In the genomic region with DNA sequence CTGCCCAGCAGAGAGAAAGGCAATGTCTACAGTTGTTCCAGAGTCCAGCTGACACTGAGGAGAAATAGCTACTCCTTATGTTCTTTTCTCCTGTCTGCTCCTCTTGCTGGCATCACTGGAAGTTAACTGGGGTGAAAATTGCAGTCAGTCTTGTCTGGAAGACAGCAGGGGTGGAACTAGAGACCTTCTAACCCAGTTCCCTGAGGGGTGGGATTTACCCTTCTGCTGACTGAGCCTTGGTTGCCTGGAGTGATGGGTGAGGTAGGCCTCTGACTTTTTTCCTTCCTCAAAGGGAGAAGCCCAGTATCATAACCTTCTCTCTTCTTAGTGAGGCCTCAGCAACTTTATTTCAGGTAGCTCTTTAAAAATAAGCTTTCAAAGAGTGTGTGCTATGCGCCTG, we compare ENCODE assay signal across 21 cellular contexts. TPM values are rescaled to one million over a fixed set of nuclear protein-coding genes. Genes with fewer than 3 reads are reported as not detected.
A peak's percentile ranks its signal among the peaks of the same experiment; 100 is the strongest.
DNase-seq lines count a peak whose midpoint lies in the region; ATAC-seq, FAIRE-seq and TF ChIP-seq lines count a peak whose summit lies in the region.
"Had no signal": no experiment of that assay in that cellular context is flagged by ENCODE, and none has a peak within 500 bp of the region (broad histone marks: within the 10 kb centered on the region; RNA-seq: fewer than 3 reads in every experiment).

No MANE protein-coding gene starts in this region.

- H3K4me2 ChIP-seq in H9 (ENCODE audit: insufficient read depth, insufficient read length, low read length) (no peak overlapping the region), astrocyte (ENCODE audit: low read length) (no peak overlapping the region)

- H4K8ac ChIP-seq in H9 (replicated peaks; ENCODE audit: insufficient read length, low read depth, low read length): no peak overlapping the region

- no CpG with 5 or more reads among the region's 1 CpG for WGBS in H9 (ENCODE audit: extremely low coverage, insufficient read length, low lambda C conversion rate)

- H3K36me3 ChIP-seq in CD8-positive, alpha-beta T cell (ENCODE audit: insufficient read depth, low read length): no peaks in the 10 kb centered on the region
- no peaks in the 10 kb centered on the region for H3K36me3 ChIP-seq in astrocyte (ENCODE audit: insufficient read depth, low read length)
- H3K36me3 ChIP-seq in naive thymus-derived CD4-positive, alpha-beta T cell (ENCODE audit: control insufficient read depth in 2 of 3, insufficient read depth in 3 of 3, low read length in 3 of 3): no peaks in the 10 kb centered on the region
- H3K36me3 ChIP-seq: lower lobe of right lung, neutrophil, tibial artery had no signal

- H3K9me3 ChIP-seq in CD8-positive, alpha-beta T cell (ENCODE audit: low read length): no peaks in the 10 kb centered on the region
- H3K9me3 ChIP-seq in H9 (ENCODE audit: control insufficient read depth, low read depth, low read length) (no peaks in the 10 kb centered on the region), astrocyte (ENCODE audit: insufficient read depth, low read depth, low read length) (no peaks in the 10 kb centered on the region)
- H3K9me3 ChIP-seq in naive thymus-derived CD4-positive, alpha-beta T cell (ENCODE audit: control insufficient read depth in 2 of 3, low read length in 3 of 3): no peaks in the 10 kb centered on the region
- H3K9me3 ChIP-seq: lower lobe of right lung, neutrophil, tibial artery had no signal

- H2BK120ac ChIP-seq in H9 (ENCODE audit: low read depth, low read length, poor library complexity, severe bottlenecking): no peak overlapping the region

- no peak overlapping the region for H2AK5ac ChIP-seq in H9 (ENCODE audit: insufficient read length, low read length)

- H2AFZ ChIP-seq in H9 (ENCODE audit: low read length) (no peak overlapping the region), astrocyte (ENCODE audit: low read depth, low read length) (no peak overlapping the region)

- no peak overlapping the region for H3K23ac ChIP-seq in H9 (ENCODE audit: insufficient read length, low read depth, low read length)

- peaks cover 35% of the 10 kb centered on the region for H3K36me3 Mint-ChIP-seq in CD8-positive, alpha-beta T cell
- peaks cover 0 to 12% (median 10%) of the 10 kb centered on the region in 3 experiments; a peak in 2 of 7 replicates for H3K36me3 Mint-ChIP-seq in H9 (ENCODE audit: insufficient read depth in 1 of 3, low read depth in 3 of 3)
- no peaks in the 10 kb centered on the region for H3K36me3 Mint-ChIP-seq in astrocyte (ENCODE audit: low read depth, unreplicated experiment)
- H3K36me3 Mint-ChIP-seq in naive thymus-derived CD4-positive, alpha-beta T cell: peaks cover 0 to 20% (median 13%) of the 10 kb centered on the region in 5 donors

- DNase-seq in CD8-positive, alpha-beta T cell: no peak
- DNase-seq in H9 (no peak), astrocyte (ENCODE audit: low read depth) (no peak), 8988T (no peak), SK-N-DZ (ENCODE audit: low spot score) (no peak), G401 (ENCODE audit: low spot score) (no peak)
- peak in 1 of 9 donors; percentile 19 for DNase-seq in naive thymus-derived CD4-positive, alpha-beta T cell
- DNase-seq: activated naive CD4-positive, alpha-beta T cell treated with anti-CD3 and anti-CD28 coated beads, Interleukin-2, amount 10 ng/mL, durations not matched to agents 7 days and 5 days; C1 segment of cervical spinal cord; caudate nucleus; lower lobe of right lung; NCI-H187; NCI-H524 treated with DMSO at 0.1 percent for 48 hours; OCI-M1; tibial artery had no signal

- H2BK12ac ChIP-seq in H9 (ENCODE audit: insufficient read length, low read depth, low read length): no peak overlapping the region

- no peak overlapping the region for H3K4ac ChIP-seq in H9 (ENCODE audit: low read depth, low read length)

- no peak for FAIRE-seq in astrocyte (lab: Jason Lieb, UNC)
- FAIRE-seq: endothelial cell of umbilical vein, frontal cortex, H54 had no signal

- H3K4me1 Mint-ChIP-seq in CD8-positive, alpha-beta T cell (ENCODE audit: low read depth): peaks cover 41% of the 10 kb centered on the region
- H3K4me1 Mint-ChIP-seq in H9: peaks cover 11 to 15% of the 10 kb centered on the region in 2 experiments
- H3K4me1 Mint-ChIP-seq in astrocyte (ENCODE audit: low read depth, unreplicated experiment): peaks cover 9% of the 10 kb centered on the region
- peaks cover 27 to 74% (median 60%) of the 10 kb centered on the region in 7 donors for H3K4me1 Mint-ChIP-seq in naive thymus-derived CD4-positive, alpha-beta T cell

- no peak overlapping the region for H2BK5ac ChIP-seq in H9 (ENCODE audit: insufficient read length, low read length)

- intact Hi-C loops in CD8-positive, alpha-beta T cell (cut with DNase I, micrococcal nuclease): no loop called here
- intact Hi-C loops in naive thymus-derived CD4-positive, alpha-beta T cell (cut with micrococcal nuclease): loop anchor here in 1 of 2 donors (2.0 kb wide), 1 partner anchor 16 kb away; the partner anchor contains the start of gene ZNF609

- no peak overlapping the region for H3T11ph ChIP-seq in H9 (ENCODE audit: low read length)

- H3K18ac ChIP-seq in H9 (ENCODE audit: insufficient read length, low read depth, low read length): no peak overlapping the region

- H3K56ac ChIP-seq in H9 (ENCODE audit: insufficient read length, low read depth, low read length): no peak overlapping the region

- H3K27ac ChIP-seq in CD8-positive, alpha-beta T cell (ENCODE audit: low read depth, low read length): no peak overlapping the region
- H3K27ac ChIP-seq in H9 (ENCODE audit: insufficient read length, low read depth, low read length): no peak overlapping the region
- H3K27ac ChIP-seq in astrocyte (ENCODE audit: low read depth, low read length): no peak overlapping the region
- peak overlapping the region; percentile 10 for H3K27ac ChIP-seq in naive thymus-derived CD4-positive, alpha-beta T cell (ENCODE audit: low read depth, low read length)
- H3K27ac ChIP-seq: lower lobe of right lung, neutrophil, tibial artery had no signal

- no peaks in the 10 kb centered on the region for H4K20me1 ChIP-seq in H9 (ENCODE audit: control insufficient read depth, insufficient read depth, insufficient read length)
- peaks cover 61% of the 10 kb centered on the region for H4K20me1 ChIP-seq in astrocyte (ENCODE audit: insufficient read depth, low read length)

- peak; percentile 42 for ATAC-seq in CD8-positive, alpha-beta T cell
- peak; percentile 45 for ATAC-seq in naive thymus-derived CD4-positive, alpha-beta T cell
- no peak for ATAC-seq in HG02938 (IDR thresholded peaks at IDR 0.05; ENCODE audit: unreplicated experiment)
- ATAC-seq: lower lobe of right lung, sciatic nerve had no signal

- no peak overlapping the region for H4K91ac ChIP-seq in H9 (ENCODE audit: insufficient read length, low read depth, low read length)

- H2BK15ac ChIP-seq in H9 (ENCODE audit: low read depth, low read length): no peak overlapping the region

- no peaks in the 10 kb centered on the region for H3K9me3 Mint-ChIP-seq in CD8-positive, alpha-beta T cell
- H3K9me3 Mint-ChIP-seq in H9: no peaks in the 10 kb centered on the region
- no peaks in the 10 kb centered on the region for H3K9me3 Mint-ChIP-seq in astrocyte (ENCODE audit: unreplicated experiment)
- no peaks in the 10 kb centered on the region for H3K9me3 Mint-ChIP-seq in naive thymus-derived CD4-positive, alpha-beta T cell
- H3K9me3 Mint-ChIP-seq: activated naive CD4-positive, alpha-beta T cell treated with anti-CD3 and anti-CD28 coated beads, Interleukin-2, amount 10 ng/mL, durations not matched to agents 7 days and 5 days had no signal

- POLR2A ChIA-PET in CD8-positive, alpha-beta T cell (lab: Charles Lee): interaction anchor here (1.3 to 1.6 kb wide), 4 partner anchors 16 to 142 kb away, joined by 3 to 5 read pairs (median 3); partner anchors contain the start of gene ZNF609
- POLR2A ChIA-PET in naive thymus-derived CD4-positive, alpha-beta T cell (lab: Charles Lee): interaction anchor here (1.6 kb wide), 1 partner anchor 15 kb away, joined by 4 read pairs; no protein-coding TSS in a partner anchor

- no peak for TF ChIP-seq CTCF in CD8-positive, alpha-beta T cell (IDR thresholded peaks at IDR 0.05)
- TF ChIP-seq CTCF in H9 (conservative IDR thresholded peaks at IDR 0.05): no peak
- no peak for TF ChIP-seq CTCF in astrocyte (IDR thresholded peaks at IDR 0.05; ENCODE audit: insufficient read depth, low read depth, low read length)

- H3K79me2 ChIP-seq in H9 (ENCODE audit: insufficient read depth, low read length) (peaks cover 2% of the 10 kb centered on the region; the same call in 1 of the 2 replicates), astrocyte (ENCODE audit: insufficient read depth, low read length) (peaks cover 79% of the 10 kb centered on the region)

- peaks cover 8% of the 10 kb centered on the region for H3K79me1 ChIP-seq in H9 (ENCODE audit: insufficient read depth, low read depth, low read length, poor library complexity, severe bottlenecking)

- in situ Hi-C loops in G401 (cut with HindIII; ENCODE audit: low sequenced_read_pairs): no loop called here

- no peak overlapping the region for H3K9ac ChIP-seq in H9 (ENCODE audit: extremely low read depth, insufficient read length, low read length)
- no peak overlapping the region for H3K9ac ChIP-seq in astrocyte (ENCODE audit: low read length)

- H3K4me1 ChIP-seq in CD8-positive, alpha-beta T cell (ENCODE audit: insufficient read depth, low read length): peaks cover 7% of the 10 kb centered on the region
- no peaks in the 10 kb centered on the region; the same call in 1 of the 2 replicates for H3K4me1 ChIP-seq in H9 (ENCODE audit: insufficient read depth, low read length)
- no peaks in the 10 kb centered on the region for H3K4me1 ChIP-seq in astrocyte (ENCODE audit: insufficient read depth, low read length)
- H3K4me1 ChIP-seq in naive thymus-derived CD4-positive, alpha-beta T cell (ENCODE audit: control insufficient read depth in 2 of 2, insufficient read depth in 2 of 2, low read length in 2 of 2): peaks cover 0 to 6% of the 10 kb centered on the region in 2 donors

- no peaks in the 10 kb centered on the region for H3K23me2 ChIP-seq in H9 (ENCODE audit: insufficient read length, low read depth, low read length, poor library complexity, severe bottlenecking)

- H3K4me3 ChIP-seq in CD8-positive, alpha-beta T cell (ENCODE audit: low read depth, low read length): no peak overlapping the region
- H3K4me3 ChIP-seq in astrocyte (ENCODE audit: insufficient read depth, low read depth, low read length): no peak overlapping the region
- no peak overlapping the region for H3K4me3 ChIP-seq in naive thymus-derived CD4-positive, alpha-beta T cell (ENCODE audit: low read length)
- H3K4me3 ChIP-seq: lower lobe of right lung, tibial artery had no signal

- no peak overlapping the region for H2BK20ac ChIP-seq in H9 (ENCODE audit: low read depth, low read length, poor library complexity, severe bottlenecking)

- no peak overlapping the region for H4K5ac ChIP-seq in H9 (ENCODE audit: insufficient read length, low read depth, low read length)

- H3K27me3 ChIP-seq in CD8-positive, alpha-beta T cell (ENCODE audit: insufficient read depth, low read length): no peaks in the 10 kb centered on the region
- H3K27me3 ChIP-seq in H9 (ENCODE audit: insufficient read depth, low read length) (no peaks in the 10 kb centered on the region), astrocyte (ENCODE audit: insufficient read depth, low read length) (no peaks in the 10 kb centered on the region)
- H3K27me3 ChIP-seq in naive thymus-derived CD4-positive, alpha-beta T cell (ENCODE audit: control insufficient read depth in 2 of 2, insufficient read depth in 2 of 2, low read length in 2 of 2): no peaks in the 10 kb centered on the region
- H3K27me3 ChIP-seq: neutrophil, tibial artery had no signal

- CTCF ChIA-PET in CD8-positive, alpha-beta T cell (lab: Charles Lee): interaction anchor here (1.1 to 1.7 kb wide), 2 partner anchors 10 to 18 kb away, joined by 3 to 4 read pairs; no protein-coding TSS in a partner anchor
- CTCF ChIA-PET in naive thymus-derived CD4-positive, alpha-beta T cell (lab: Charles Lee): interaction anchor here (1.1 kb wide), 1 partner anchor 50 kb away, joined by 3 read pairs; no protein-coding TSS in a partner anchor

- H3K4me3 Mint-ChIP-seq in CD8-positive, alpha-beta T cell: peak overlapping the region; percentile 35
- H3K4me3 Mint-ChIP-seq in H9 (no peak overlapping the region; a peak in 1 of 5 replicates), astrocyte (ENCODE audit: unreplicated experiment) (no peak overlapping the region)
- H3K4me3 Mint-ChIP-seq in naive thymus-derived CD4-positive, alpha-beta T cell: peak overlapping the region in 8 of 10 donors; percentile 32 to 57 (median 49)
- H3K4me3 Mint-ChIP-seq: activated naive CD4-positive, alpha-beta T cell treated with anti-CD3 and anti-CD28 coated beads, Interleukin-2, amount 10 ng/mL, durations not matched to agents 7 days and 5 days had no signal

- no peaks in the 10 kb centered on the region for H3K27me3 Mint-ChIP-seq in CD8-positive, alpha-beta T cell (ENCODE audit: low read depth)
- no peaks in the 10 kb centered on the region for H3K27me3 Mint-ChIP-seq in H9 (ENCODE audit: low read depth)
- H3K27me3 Mint-ChIP-seq in astrocyte (ENCODE audit: low read depth, unreplicated experiment): no peaks in the 10 kb centered on the region
- H3K27me3 Mint-ChIP-seq in naive thymus-derived CD4-positive, alpha-beta T cell: no peaks in the 10 kb centered on the region
- H3K27me3 Mint-ChIP-seq: activated naive CD4-positive, alpha-beta T cell treated with anti-CD3 and anti-CD28 coated beads, Interleukin-2, amount 10 ng/mL, durations not matched to agents 7 days and 5 days had no signal

- peak overlapping the region; percentile 84 for H3K27ac Mint-ChIP-seq in CD8-positive, alpha-beta T cell
- H3K27ac Mint-ChIP-seq in H9: peak overlapping the region; percentile 44 to 84 (median 59); a peak in 4 of 7 replicates
- peak overlapping the region; percentile 58 for H3K27ac Mint-ChIP-seq in astrocyte (ENCODE audit: unreplicated experiment)
- H3K27ac Mint-ChIP-seq in naive thymus-derived CD4-positive, alpha-beta T cell: peak overlapping the region; percentile 21 to 90 (median 84)
- H3K27ac Mint-ChIP-seq: activated naive CD4-positive, alpha-beta T cell treated with anti-CD3 and anti-CD28 coated beads, Interleukin-2, amount 10 ng/mL, durations not matched to agents 7 days and 5 days had no signal

- H3K14ac ChIP-seq in H9 (ENCODE audit: insufficient read depth, low read length): no peak overlapping the region

RNA-seq across cellular contexts. Expression of gene ZNF609, which starts 16.2 kb away (rescaled TPM):
- 10 to 100 TPM; 40.1 to 40.7 TPM for total RNA-seq in CD8-positive, alpha-beta T cell
- total RNA-seq in H9 (2021) (38.8 and 45.3 TPM in 2 replicates), astrocyte (38.5 and 40.8 TPM in 2 replicates)
- total RNA-seq in naive thymus-derived CD4-positive, alpha-beta T cell: 10 to 100 TPM; 55.0 to 89.1 (median 78.3) TPM
- polyA plus RNA-seq in naive thymus-derived CD4-positive, alpha-beta T cell: 10 to 100 TPM; 10.1 to 11.7 TPM
- 15.0 and 16.2 TPM in 2 replicates for polyA plus RNA-seq in SK-N-DZ (2014; cell fraction: cytosol; rRNA removed)
- polyA plus RNA-seq in SK-N-DZ (2014; cell fraction: nucleus; rRNA removed): 7.6 and 12.0 TPM in 2 replicates
- total RNA-seq in G401 (2014; rRNA removed; shearing (Covaris generic)): 11.6 and 17.0 TPM in 2 replicates

Comparison
In these comparisons a context has a peak if more than half of its experiments do, and no peak if none do; other contexts are left out.
1. H3K4me3 Mint-ChIP-seq: peak in CD8-positive, alpha-beta T cell (single experiment) and naive thymus-derived CD4-positive, alpha-beta T cell (8 of 10); none in H9 (0 of 2) and astrocyte (single experiment).
2. Peak in every context shown above with its lines, with median percentiles within 50 percentile points of each other: H3K27ac Mint-ChIP-seq.